In the genomic region with DNA sequence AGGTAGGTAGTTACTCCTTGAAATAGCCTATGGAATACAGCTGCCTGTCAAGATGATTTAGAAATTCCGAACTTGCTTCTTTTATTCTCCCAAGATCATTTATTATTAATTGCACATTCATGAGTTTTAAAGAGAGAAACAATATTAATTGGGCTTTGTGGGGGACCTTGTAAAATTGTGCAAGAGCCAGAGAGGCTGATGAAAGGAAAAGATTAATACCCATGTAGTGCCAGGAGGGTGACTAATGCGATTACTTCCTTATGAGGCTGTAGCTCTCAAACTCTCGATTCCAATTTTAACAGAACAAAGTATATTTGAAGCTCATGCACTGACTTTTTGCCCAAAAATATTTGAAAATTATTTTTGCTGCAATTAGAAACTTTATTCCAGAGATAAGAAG, we compare ENCODE assay signal across 20 cellular contexts.
A peak's percentile ranks its signal among the peaks of the same experiment; 100 is the strongest.
DNase-seq lines count a peak whose midpoint lies in the region; ATAC-seq and TF ChIP-seq lines count a peak whose summit lies in the region.
"Had no signal": no experiment of that assay in that cellular context is flagged by ENCODE, and none has a peak within 500 bp of the region (broad histone marks: within the 10 kb centered on the region; RNA-seq: fewer than 3 reads in every experiment).

No MANE protein-coding gene starts in this region.

- H3K36me3 ChIP-seq in gastroesophageal sphincter = no peaks in the 10 kb centered on the region
- H3K36me3 ChIP-seq: BLaER1 had no signal

- TF ChIP-seq POLR2A in gastroesophageal sphincter (IDR thresholded peaks at IDR 0.05) = no peak

- H3K27ac ChIP-seq in gastroesophageal sphincter = no peak overlapping the region
- H3K27ac ChIP-seq: BLaER1 had no signal

- H3K9me3 ChIP-seq in gastroesophageal sphincter = no peaks in the 10 kb centered on the region
- H3K9me3 ChIP-seq: BLaER1 had no signal

- ATAC-seq in omental fat pad (ENCODE audit: low FRiP score) = peak; percentile 59
- ATAC-seq in gastroesophageal sphincter = no peak
- ATAC-seq: activated T-cell treated with anti-CD3 and anti-CD28 coated beads, Interleukin-2, amount 50 U/mL, for 72 hours; naive thymus-derived CD4-positive, alpha-beta T cell; stimulated activated effector memory CD8-positive, alpha-beta T cell treated with anti-CD3 and anti-CD28 coated beads, Interleukin-12 subunit alpha, Interleukin-12 subunit beta, amount 100 ng/mL, for 72 hours; T-helper 17 cell had no signal

- H3K27me3 ChIP-seq in gastroesophageal sphincter = no peaks in the 10 kb centered on the region
- H3K27me3 ChIP-seq: BLaER1 had no signal

- H3K4me3 ChIP-seq in cardiac fibroblast (replicated peaks in 1 of 2; ENCODE audit: low read depth in 2 of 2, low read length in 2 of 2) = no peak overlapping the region
- H3K4me3 ChIP-seq in gastroesophageal sphincter = no peak overlapping the region
- H3K4me3 ChIP-seq: BLaER1 had no signal

- DNase-seq in EH (ENCODE audit: low read depth) = peak; percentile 61
- peak; percentile 73 for DNase-seq in NCI-H226
- DNase-seq in cardiac fibroblast (ENCODE audit: low read depth in 2 of 2) = peak; percentile 60 to 62
- no peak for DNase-seq in omental fat pad (ENCODE audit: low spot score)
- no peak for DNase-seq in DMS79 (lab: John Stamatoyannopoulos, UW)
- DNase-seq in cerebellar cortex (ENCODE audit: low spot score) = no peak
- no peak for DNase-seq in ecto neural progenitor cell (ENCODE audit: low spot score)
- DNase-seq: activated B cell treated with CpG ODN at 0.5 μM for 24 hours; activated naive CD8-positive, alpha-beta T cell treated with anti-CD3 and anti-CD28 coated beads, Interleukin-2, amount 10 ng/mL, durations not matched to agents 7 days and 5 days; activated T-cell treated with anti-CD3 and anti-CD28 coated beads, Interleukin-2, amount 50 U/mL, for 72 hours; cerebellar nuclear complex; immature natural killer cell; naive thymus-derived CD4-positive, alpha-beta T cell; NCI-H187 treated with DMSO at 0.1 percent for 48 hours; SHP77 treated with DMSO at 0.1 percent for 48 hours; stimulated activated CD4-positive, alpha-beta T cell treated with anti-CD3 and anti-CD28 coated beads, Interleukin-12 subunit alpha, Interleukin-12 subunit beta, amount 100 ng/mL, for 4 hours; T-helper 17 cell had no signal

- no peak for TF ChIP-seq CTCF in cardiac fibroblast (IDR thresholded peaks at IDR 0.05; ENCODE audit: low read depth, low read length)
- no peak for TF ChIP-seq CTCF in omental fat pad (IDR thresholded peaks at IDR 0.05)
- no peak for TF ChIP-seq CTCF in gastroesophageal sphincter (IDR thresholded peaks at IDR 0.05)

- TF ChIP-seq EP300 in gastroesophageal sphincter (IDR thresholded peaks at IDR 0.05) = no peak

- peaks cover 0 to 5% (median 0%) of the 10 kb centered on the region in 3 donors for H3K4me1 ChIP-seq in gastroesophageal sphincter
- H3K4me1 ChIP-seq: BLaER1 had no signal

- WGBS in gastroesophageal sphincter (ENCODE audit: low coverage in 1 of 2), 2 donors = 41 to 43% methylated on average over 3 of the region's 3 CpGs

Comparison
In these comparisons a context has a peak if more than half of its experiments do, and no peak if none do; other contexts are left out.
1. DNase-seq: peak in EH (single experiment), NCI-H226 (single experiment) and cardiac fibroblast (2 of 2); none in omental fat pad (single experiment), DMS79 (single experiment), cerebellar cortex (single experiment) and ecto neural progenitor cell (single experiment).